ENCODE assay signal across 29 cellular contexts in genomic region chr6:47000842-47001241, GRCh38. TPM values are rescaled to one million over a fixed set of nuclear protein-coding genes. Genes with fewer than 3 reads are reported as not detected.
DNase-seq lines count a peak whose midpoint lies in the region; ATAC-seq, FAIRE-seq and TF ChIP-seq lines count a peak whose summit lies in the region.
"Had no signal": no experiment of that assay in that cellular context is flagged by ENCODE, and none has a peak within 500 bp of the region (broad histone marks: within the 10 kb centered on the region; RNA-seq: fewer than 3 reads in every experiment).

No MANE protein-coding gene starts in this region.

- CTCF ChIA-PET in HCT116 (lab: Charles Lee): no interaction called here
- CTCF ChIA-PET in HepG2 (lab: Yijun Ruan, JAX; ENCODE audit: low intra/inter-chr PET ratio, low total read pairs): no interaction called here

- H2AFZ ChIP-seq in HCT116 (ENCODE audit: low read depth, low read length, poor library complexity, severe bottlenecking) (no peak overlapping the region), HepG2 (ENCODE audit: low read length) (no peak overlapping the region)

- TF ChIP-seq POLR2A in HCT116 (IDR thresholded peaks at IDR 0.05; ENCODE audit: borderline replicate concordance, extremely low read depth, insufficient read depth, insufficient read length): no peak
- TF ChIP-seq POLR2A in HepG2 (IDR thresholded peaks at IDR 0.05; ENCODE audit: insufficient read depth in 1 of 2, low read depth in 2 of 2, low read length in 2 of 2): no peak
- no peak for TF ChIP-seq POLR2A in GM12892 (IDR thresholded peaks at IDR 0.05; ENCODE audit: low read depth, low read length)

- no peaks in the 10 kb centered on the region for H3K36me3 ChIP-seq in HCT116 (ENCODE audit: control insufficient read depth in 1 of 2, insufficient read depth in 2 of 2, low read length in 2 of 2)
- H3K36me3 ChIP-seq in HepG2 (replicated peaks in 1 of 2; ENCODE audit: control insufficient read depth in 1 of 2, insufficient read depth in 2 of 2, low read length in 2 of 2): no peaks in the 10 kb centered on the region
- H3K36me3 ChIP-seq: suprapubic skin, uterus had no signal

- TF ChIP-seq EP300 in HepG2 (IDR thresholded peaks at IDR 0.05; ENCODE audit: low read depth in 2 of 2, low read length in 2 of 2) (no peak), HepG2 (CRISPR knock-in tag; IDR thresholded peaks at IDR 0.05; ENCODE audit: borderline replicate concordance) (no peak)

- RAD21 ChIA-PET in HCT116 (lab: Charles Lee; ENCODE audit: low non-redundant PET in 1 of 2, low total read pairs in 2 of 2, uncharacterized antibody in 2 of 2, unreplicated experiment in 2 of 2): no interaction called here

- no peak for TF ChIP-seq RAD21 in HCT116 (IDR thresholded peaks at IDR 0.05; ENCODE audit: low read depth)
- TF ChIP-seq RAD21 in HepG2 (CRISPR knock-in tag; IDR thresholded peaks at IDR 0.05): no peak

- H3K9ac ChIP-seq in HCT116 (ENCODE audit: low read length) (no peak overlapping the region), HepG2 (ENCODE audit: insufficient read depth, low read depth, low read length) (no peak overlapping the region)

- in situ Hi-C loops in SK-MEL-5 (cut with HindIII; ENCODE audit: low pct_unique_long_range_greater_than_20kb, low sequenced_read_pairs) (no loop called here), HepG2 (cut with HindIII; ENCODE audit: extremely low pct_ligation_motif_present, low pct_unique_long_range_greater_than_20kb) (no loop called here)

- no peaks in the 10 kb centered on the region for H3K9me3 ChIP-seq in HCT116 (ENCODE audit: control insufficient read depth in 1 of 2, insufficient read depth in 1 of 2, low read depth in 1 of 2, low read length in 2 of 2)
- H3K9me3 ChIP-seq in HepG2 (ENCODE audit: low read length): no peaks in the 10 kb centered on the region
- H3K9me3 ChIP-seq: body of pancreas, suprapubic skin, uterus had no signal

- no peaks in the 10 kb centered on the region for H3K79me2 ChIP-seq in HCT116 (ENCODE audit: insufficient read depth, low read length)
- no peaks in the 10 kb centered on the region for H3K79me2 ChIP-seq in HepG2 (ENCODE audit: insufficient read depth, low read length)

- H3K4me1 ChIP-seq in HCT116 (ENCODE audit: control insufficient read depth in 1 of 2, insufficient read depth in 2 of 2, low read length in 2 of 2) (peaks cover 0 to 43% of the 10 kb centered on the region in 2 experiments; a peak in 3 of 4 replicates), HepG2 (ENCODE audit: insufficient read depth, low read length) (peaks cover 8% of the 10 kb centered on the region; the same call in 1 of the 2 replicates)
- H3K4me1 ChIP-seq: body of pancreas, suprapubic skin, uterus had no signal

- ATAC-seq in HCT116 (no peak; the same call in 1 of the 2 replicates), HepG2 (no peak), HG03571 (IDR thresholded peaks at IDR 0.05; ENCODE audit: unreplicated experiment) (no peak)
- ATAC-seq: body of pancreas; natural killer cell; stimulated activated effector memory CD8-positive, alpha-beta T cell treated with anti-CD3 and anti-CD28 coated beads, Interleukin-12 subunit alpha, Interleukin-12 subunit beta, amount 100 ng/mL, for 72 hours had no signal

- DNase-seq in AG10803 (ENCODE audit: low read depth): peak; percentile 30
- no peak for DNase-seq in HCT116 (ENCODE audit: low read depth, low spot score)
- DNase-seq in SK-MEL-5 (ENCODE audit: low read depth, low spot score): peak; percentile 65
- DNase-seq in HepG2 (ENCODE audit: low spot score): no peak
- no peak for DNase-seq in GM12892 (ENCODE audit: insufficient read length)
- no peak for DNase-seq in effector CD4-positive, alpha-beta T cell
- DNase-seq: activated CD4-positive, alpha-beta T cell treated with anti-CD3 and anti-CD28 coated beads, Interleukin-2, amount 50 U/mL, for 48 hours; activated CD4-positive, CD25-positive, alpha-beta regulatory T cell; activated effector memory CD4-positive, alpha-beta T cell treated with Interleukin-2 at 50 U/mL for 16 hours; body of pancreas; C1 segment of cervical spinal cord; cerebellar nuclear complex; dorsolateral prefrontal cortex; glutamatergic neuron; IMR-90; midbrain; natural killer cell; NCI-H1436; NCI-H526; Right ventricle myocardium superior; stimulated activated CD4-positive, alpha-beta T cell treated with anti-CD3 and anti-CD28 coated beads, Interleukin-2, amount 100 ng/mL, for 48 hours; uterus had no signal

- POLR2A ChIA-PET in HCT116 (lab: Charles Lee): no interaction called here
- POLR2A ChIA-PET in HepG2 (lab: Yijun Ruan, JAX): no interaction called here

- WGBS in HepG2 (ENCODE audit: low lambda C conversion rate): 44% methylated on average over 4 of the region's 4 CpGs

- FAIRE-seq in HepG2 (lab: Jason Lieb, UNC): no peak
- no peak for FAIRE-seq in GM12892 (lab: Jason Lieb, UNC)
- FAIRE-seq: D721Med had no signal

- H4K20me1 ChIP-seq in HCT116 (ENCODE audit: insufficient read depth): no peaks in the 10 kb centered on the region
- no peaks in the 10 kb centered on the region for H4K20me1 ChIP-seq in HepG2 (ENCODE audit: insufficient read depth, low read length)

- TF ChIP-seq CTCF in AG10803 (conservative IDR thresholded peaks at IDR 0.05; ENCODE audit: low read length) (no peak), HCT116 (IDR thresholded peaks at IDR 0.05 in 2 of 3, conservative IDR thresholded peaks at IDR 0.05 in 1 of 3; ENCODE audit: borderline replicate concordance in 1 of 3, insufficient read depth in 1 of 3, low read depth in 2 of 3, low read length in 2 of 3) (no peak), HepG2 (CRISPR knock-in tag; IDR thresholded peaks at IDR 0.05) (no peak)

- no TSS peak for BruUV-seq in HCT116 (replicated peaks; lab: Mats Ljungman, UMichigan)
- BruUV-seq in HepG2 (replicated peaks; lab: Mats Ljungman, UMichigan): no TSS peak

- no peaks in the 10 kb centered on the region for H3K9me2 ChIP-seq in HCT116 (ENCODE audit: insufficient read depth)

- intact Hi-C loops in HCT116 (cut with micrococcal nuclease) (no loop called here), HepG2 (cut with micrococcal nuclease; ENCODE audit: unreplicated experiment) (loop anchor here (10.0 kb wide), 1 partner anchor 224 kb away; no protein-coding TSS in a partner anchor)

- H3K4me2 ChIP-seq in HCT116 (ENCODE audit: low read length) (no peak overlapping the region), HepG2 (ENCODE audit: low read depth, low read length) (no peak overlapping the region)

- H3K4me3 ChIP-seq in AG10803 (ENCODE audit: low read length) (no peak overlapping the region), HCT116 (replicated peaks in 1 of 2; ENCODE audit: low read depth in 1 of 2, low read length in 2 of 2) (no peak overlapping the region), HepG2 (replicated peaks in 1 of 3; ENCODE audit: insufficient read depth in 1 of 3, low read depth in 2 of 3, low read length in 3 of 3) (no peak overlapping the region)
- H3K4me3 ChIP-seq: body of pancreas, dorsolateral prefrontal cortex, suprapubic skin, uterus had no signal

- no peaks in the 10 kb centered on the region for H3K27me3 ChIP-seq in HCT116 (ENCODE audit: insufficient read depth, low read length)
- H3K27me3 ChIP-seq in HepG2 (ENCODE audit: control insufficient read depth in 1 of 2, insufficient read depth in 2 of 2, low read length in 2 of 2): peaks cover 0 to 26% of the 10 kb centered on the region in 2 experiments; a peak in 3 of 5 replicates
- H3K27me3 ChIP-seq: body of pancreas, suprapubic skin, uterus had no signal

- H3K27ac ChIP-seq in HCT116 (ENCODE audit: low read depth, low read length) (no peak overlapping the region), HepG2 (ENCODE audit: extremely low read length, insufficient read depth, low read length) (no peak overlapping the region)
- H3K27ac ChIP-seq: body of pancreas, dorsolateral prefrontal cortex, suprapubic skin, uterus had no signal

TF ChIP-seq in HCT116, 20 proteins besides CTCF, POLR2A, EP300 and RAD21 (continues in another document):
- TF ChIP-seq SP1 (IDR thresholded peaks at IDR 0.05; ENCODE audit: low read depth) (peak; percentile 15; the same call in 1 of the 2 replicates), CEBPB (IDR thresholded peaks at IDR 0.05; ENCODE audit: low read depth) (peak; percentile 74)

RNA-seq across cellular contexts. Expression of gene ADGRF1, which starts 41.3 kb away (rescaled TPM):
- 39.6 TPM for total RNA-seq in HCT116 (2021; ENCODE audit: unreplicated experiment)
- 23.0 and 35.4 TPM in 2 replicates for polyA plus RNA-seq in HCT116 (2012)
- not detected in 2 replicates for total RNA-seq in SK-MEL-5 (2014; rRNA removed; shearing (Covaris generic))
- polyA plus RNA-seq in SK-MEL-5 (2015; cell fraction: cytosol; rRNA removed): not detected in 2 replicates
- polyA plus RNA-seq in SK-MEL-5 (2015; cell fraction: nucleus; rRNA removed): not detected in 2 replicates
- not detected in 2 replicates for total RNA-seq in HepG2 (2016; rRNA removed; fragmentation: Illumina TruSeq; extraction: Trizol)
- not detected in 2 replicates for total RNA-seq in HepG2 (2016; cell fraction: cytosol; rRNA removed; fragmentation: Illumina TruSeq; extraction: Trizol; ENCODE audit: low read depth)
- total RNA-seq in HepG2 (2016; cell fraction: insoluble cytoplasmic fraction; rRNA removed; fragmentation: Illumina TruSeq; extraction: Trizol): not detected in 2 replicates
- total RNA-seq in HepG2 (2016; cell fraction: membrane; rRNA removed; fragmentation: Illumina TruSeq; extraction: Trizol): not detected in 2 replicates
- total RNA-seq in HepG2 (2016; cell fraction: nucleus; rRNA removed; fragmentation: Illumina TruSeq; extraction: Trizol): not detected in 2 replicates
- not detected in 2 replicates for polyA plus RNA-seq in HepG2 (2011; rRNA removed)
- polyA plus RNA-seq in HepG2 (2011; cell fraction: cytosol; rRNA removed): 0.03 TPM in 1 of 2 replicates, not detected in the other
- not detected in 2 replicates for polyA plus RNA-seq in HepG2 (2011; cell fraction: nucleus; rRNA removed)
- polyA plus RNA-seq in HepG2 (2012): not detected in 2 replicates
- not detected in 2 replicates for polyA plus RNA-seq in HepG2 (2016; cell fraction: cytosol; fragmentation: Illumina TruSeq; extraction: Trizol; ENCODE audit: low read depth)
- polyA plus RNA-seq in HepG2 (2016; cell fraction: insoluble cytoplasmic fraction; fragmentation: Illumina TruSeq; extraction: Trizol; ENCODE audit: low read depth): not detected in 2 replicates
- polyA plus RNA-seq in HepG2 (2016; cell fraction: membrane; fragmentation: Illumina TruSeq; extraction: Trizol; ENCODE audit: low read depth): not detected in 2 replicates
- not detected in 2 replicates for polyA plus RNA-seq in HepG2 (2016; cell fraction: nucleus; fragmentation: Illumina TruSeq; extraction: Trizol; ENCODE audit: insufficient read depth, low read depth)
- not detected in 2 replicates for polyA minus RNA-seq in HepG2 (2011; rRNA and poly(A)+ RNA removed; ENCODE audit: low replicate concordance)
- not detected in 2 replicates for polyA minus RNA-seq in HepG2 (2011; cell fraction: cytosol; rRNA and poly(A)+ RNA removed)
- not detected in 2 replicates for polyA minus RNA-seq in HepG2 (2011; cell fraction: nucleus; rRNA and poly(A)+ RNA removed)
- not detected for polyA plus RNA-seq in GM12892 (2012; ENCODE audit: missing spikeins)
- total RNA-seq: dorsolateral prefrontal cortex, IMR-90, natural killer cell, OCI-LY7, omental fat pad, Right ventricle myocardium superior had no signal
- polyA plus RNA-seq: AG04450, IMR-90 had no signal

Comparison
In these comparisons a context has a peak if more than half of its experiments do, and no peak if none do; other contexts are left out.
1. DNase-seq: peak in AG10803 (single experiment) and SK-MEL-5 (single experiment); none in HCT116 (single experiment), HepG2 (single experiment), GM12892 (single experiment) and effector CD4-positive, alpha-beta T cell (single experiment).
2. RNA of gene ADGRF1, which starts 41.3 kb away (total RNA-seq): 39.6 TPM in HCT116 (single experiment); not detected in HepG2 and not detected in SK-MEL-5; every median in the first group is over 10 times any median in the second.